Comparison of ENCODE assay signal across 10 cellular contexts in genomic region chr17:44543213-44543904, GRCh38. TPM values are rescaled to one million over a fixed set of nuclear protein-coding genes. Genes with fewer than 3 reads are reported as not detected.
DNase-seq lines count a peak whose midpoint lies in the region; ATAC-seq and TF ChIP-seq lines count a peak whose summit lies in the region.
"Had no signal": no experiment of that assay in that cellular context is flagged by ENCODE, and none has a peak within 500 bp of the region (broad histone marks: within the 10 kb centered on the region; RNA-seq: fewer than 3 reads in every experiment).

No MANE protein-coding gene starts in this region.

- intact Hi-C loops in PC-3 (cut with micrococcal nuclease): no loop called here

- no peaks in the 10 kb centered on the region for H3K9me2 ChIP-seq in PC-3 (replicated peaks; ENCODE audit: low read length)

- H2BK15ac ChIP-seq in neuronal stem cell (ENCODE audit: low read length): no peak overlapping the region

- peak overlapping the region; percentile 64 for H2AK5ac ChIP-seq in neuronal stem cell (ENCODE audit: low read depth, low read length)

- H3K27me3 ChIP-seq in PC-3 (ENCODE audit: low read length): no peaks in the 10 kb centered on the region
- H3K27me3 ChIP-seq in neuronal stem cell (ENCODE audit: control insufficient read depth in 3 of 3, insufficient read depth in 3 of 3, low read depth in 1 of 3, low read length in 3 of 3): no peaks in the 10 kb centered on the region
- peaks cover 56% of the 10 kb centered on the region for H3K27me3 ChIP-seq in suprapubic skin

- no peak overlapping the region for H4K8ac ChIP-seq in neuronal stem cell (ENCODE audit: low read depth, low read length)

- H2BK5ac ChIP-seq in neuronal stem cell (ENCODE audit: low read length): peak overlapping the region; percentile 1

- H3K79me1 ChIP-seq in neuronal stem cell (ENCODE audit: low read depth, low read length): no peaks in the 10 kb centered on the region

- no peaks in the 10 kb centered on the region for H3K79me2 ChIP-seq in PC-3 (ENCODE audit: low read length)

- peak overlapping the region; percentile 62 for H3K4me2 ChIP-seq in PC-3 (ENCODE audit: low read length)
- H3K4me2 ChIP-seq in neuronal stem cell (ENCODE audit: insufficient read depth, low read length, poor library complexity, severe bottlenecking): peak overlapping the region; percentile 38
- H3K4me2 ChIP-seq: KMS-11 had no signal

- no TSS peak for BruUV-seq in PC-3 (replicated peaks; lab: Mats Ljungman, UMichigan)

- CTCF ChIA-PET in PC-3 (lab: Charles Lee): no interaction called here

- H3K4me3 ChIP-seq in PC-3 (ENCODE audit: low read length) (peak overlapping the region; percentile 3; the same call in 1 of the 2 replicates), epithelial cell of esophagus (ENCODE audit: low read length) (no peak overlapping the region), neuronal stem cell (ENCODE audit: low read length in 2 of 2) (no peak overlapping the region), suprapubic skin (no peak overlapping the region)

- H2AFZ ChIP-seq in PC-3 (ENCODE audit: low read length) (peak overlapping the region; percentile 37; the same call in 1 of the 2 replicates), neuronal stem cell (ENCODE audit: low read length) (peak overlapping the region; percentile 8)

- H3K9me3 ChIP-seq in PC-3 (ENCODE audit: low read length) (no peaks in the 10 kb centered on the region), neuronal stem cell (replicated peaks in 1 of 2; ENCODE audit: control insufficient read depth in 2 of 2, insufficient read depth in 1 of 2, low read depth in 1 of 2, low read length in 2 of 2) (no peaks in the 10 kb centered on the region), suprapubic skin (no peaks in the 10 kb centered on the region)

- H3K4me1 ChIP-seq in PC-3 (ENCODE audit: insufficient read depth, low read length) (peaks cover 47% of the 10 kb centered on the region), neuronal stem cell (ENCODE audit: control insufficient read depth in 2 of 2, insufficient read depth in 1 of 2, low read depth in 1 of 2, low read length in 2 of 2) (peaks cover 52 to 61% of the 10 kb centered on the region in 2 donors), suprapubic skin (no peaks in the 10 kb centered on the region)

- H3K27ac ChIP-seq in PC-3 (ENCODE audit: low read length): peak overlapping the region; percentile 45
- H3K27ac ChIP-seq in neuronal stem cell (replicated peaks; ENCODE audit: low read length): peak overlapping the region; percentile 86
- no peak overlapping the region for H3K27ac ChIP-seq in suprapubic skin
- H3K27ac ChIP-seq: KMS-11 had no signal

- no CpG with 5 or more reads among the region's 5 CpGs for WGBS in neuronal stem cell (ENCODE audit: extremely low coverage in 2 of 2, insufficient read length in 2 of 2, insufficient replicate concordance in 1 of 2), 2 donors
- WGBS in suprapubic skin: 36% methylated on average over 3 of the region's 5 CpGs

- H3K9ac ChIP-seq in PC-3 (ENCODE audit: low read length) (no peak overlapping the region), neuronal stem cell (ENCODE audit: low read depth, low read length, poor library complexity) (no peak overlapping the region)
- H3K9ac ChIP-seq: KMS-11 had no signal

- H3K14ac ChIP-seq in neuronal stem cell (ENCODE audit: low read length): no peak overlapping the region

- peak overlapping the region; percentile 44 for H3K18ac ChIP-seq in neuronal stem cell (ENCODE audit: low read length)

- POLR2A ChIA-PET in PC-3 (lab: Charles Lee; ENCODE audit: unreplicated experiment): no interaction called here

- no peak for TF ChIP-seq EP300 in suprapubic skin (IDR thresholded peaks at IDR 0.05)

- H4K20me1 ChIP-seq in PC-3 (ENCODE audit: low read length): no peaks in the 10 kb centered on the region

- H3K36me3 ChIP-seq in PC-3 (ENCODE audit: low read depth, low read length) (no peaks in the 10 kb centered on the region), neuronal stem cell (replicated peaks in 1 of 2; ENCODE audit: control insufficient read depth in 2 of 2, insufficient read depth in 2 of 2, low read length in 2 of 2) (no peaks in the 10 kb centered on the region), suprapubic skin (no peaks in the 10 kb centered on the region)

- TF ChIP-seq CTCF in PC-3 (conservative IDR thresholded peaks at IDR 0.05; ENCODE audit: low read depth, low read length): no peak
- TF ChIP-seq CTCF in epithelial cell of esophagus (IDR thresholded peaks at IDR 0.05; ENCODE audit: insufficient read depth, low read depth, low read length, missing control alignments): no peak
- no peak for TF ChIP-seq CTCF in suprapubic skin (IDR thresholded peaks at IDR 0.05)

- H2BK120ac ChIP-seq in neuronal stem cell (ENCODE audit: low read depth, low read length): no peak overlapping the region

- no peak overlapping the region for H3K23ac ChIP-seq in neuronal stem cell (ENCODE audit: low read depth, low read length, poor library complexity)

- no peaks in the 10 kb centered on the region for H3F3A ChIP-seq in PC-3 (ENCODE audit: low read length, unreplicated experiment)

- H3K4ac ChIP-seq in neuronal stem cell (ENCODE audit: low read length): no peak overlapping the region

- no peak overlapping the region for H2BK12ac ChIP-seq in neuronal stem cell (ENCODE audit: low read length)

- TF ChIP-seq POLR2A in suprapubic skin (IDR thresholded peaks at IDR 0.05): no peak

- no peak overlapping the region for H4K91ac ChIP-seq in neuronal stem cell (ENCODE audit: low read depth, low read length, poor library complexity)

- DNase-seq in EH (ENCODE audit: low read depth) (peak; percentile 99), PC-3 (peak; percentile 95), epithelial cell of esophagus (ENCODE audit: low read depth) (peak; percentile 81), neuronal stem cell (ENCODE audit: low spot score) (peak; percentile 82), suprapubic skin (ENCODE audit: low spot score in 2 of 2) (no peak), NCI-H2227 treated with DMSO at 0.1 percent for 48 hours (lab: John Stamatoyannopoulos, UW) (no peak)
- no peak for DNase-seq in stimulated activated CD4-positive, alpha-beta T cell treated with anti-CD3 and anti-CD28 coated beads, Interleukin-12 subunit alpha, Interleukin-12 subunit beta, amount 100 ng/mL, for 4 hours
- DNase-seq: stimulated activated CD4-positive, alpha-beta T cell treated with anti-CD3 and anti-CD28 coated beads, Interleukin-2, amount 100 ng/mL, for 24 hours had no signal

- ATAC-seq in PC-3 (peak; percentile 73), GM18861 (IDR thresholded peaks at IDR 0.05; ENCODE audit: unreplicated experiment) (no peak)

RNA-seq across cellular contexts. Expression of gene FZD2, which starts 13.9 kb away (rescaled TPM):
- total RNA-seq in PC-3 (2014; rRNA removed) (11.6 and 12.8 TPM in 2 replicates), suprapubic skin (1 to 10 TPM in 1 of 4 donors, under 1 TPM in 2, not detected in 1; 0.42 to 2.1 (median 0.65) TPM)
- 181 TPM for polyA plus RNA-seq in neuronal stem cell (2013, experiment 1 of 2)
- polyA plus RNA-seq in neuronal stem cell (2013, experiment 2 of 2): 177 TPM

RNA-seq across cellular contexts. Expression of gene GPATCH8, which starts 40.2 kb away (rescaled TPM):
- total RNA-seq in PC-3 (2014; rRNA removed) (22.7 and 30.1 TPM in 2 replicates), suprapubic skin (10 to 100 TPM; 31.3 to 63.9 (median 43.4) TPM)
- 22.8 TPM for polyA plus RNA-seq in neuronal stem cell (2013, experiment 1 of 2)
- 23.3 TPM for polyA plus RNA-seq in neuronal stem cell (2013, experiment 2 of 2)

Comparison
In these comparisons a context has a peak if more than half of its experiments do, and no peak if none do; other contexts are left out.
1. DNase-seq: peak in EH (single experiment), PC-3 (single experiment), epithelial cell of esophagus (single experiment) and neuronal stem cell (single experiment); none in suprapubic skin (0 of 2), NCI-H2227 treated with DMSO at 0.1 percent for 48 hours (single experiment) and stimulated activated CD4-positive, alpha-beta T cell treated with anti-CD3 and anti-CD28 coated beads, Interleukin-12 subunit alpha, Interleukin-12 subunit beta, amount 100 ng/mL, for 4 hours (single experiment).